Comparison of ENCODE assay signal across 19 cellular contexts in the genomic region with DNA sequence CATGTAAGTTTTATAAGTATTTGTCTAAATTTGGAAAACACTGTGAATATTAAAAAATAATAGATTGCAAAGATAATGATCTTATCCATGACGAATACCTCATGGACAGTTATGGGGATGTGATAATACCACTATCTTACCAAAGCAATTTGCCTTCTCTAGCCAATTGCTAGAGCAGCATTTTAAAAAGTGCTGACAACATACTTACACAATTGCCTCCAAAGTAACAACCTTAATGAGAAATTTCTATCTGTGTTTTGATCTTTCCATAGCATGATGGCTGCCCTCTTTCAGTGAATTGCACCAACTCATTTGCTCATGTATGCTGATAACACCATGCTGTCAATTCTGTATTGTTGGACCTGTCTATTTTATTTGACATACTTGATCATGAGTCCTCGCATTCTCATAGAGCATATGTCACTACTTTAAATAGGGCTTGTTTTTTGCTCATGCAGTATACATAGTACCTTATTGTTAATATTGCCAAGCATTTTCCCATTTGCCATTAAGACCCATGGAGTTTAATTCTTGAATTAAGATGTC.
DNase-seq lines count a peak whose midpoint lies in the region; ATAC-seq, FAIRE-seq and TF ChIP-seq lines count a peak whose summit lies in the region.
"Had no signal": no experiment of that assay in that cellular context is flagged by ENCODE, and none has a peak within 500 bp of the region (broad histone marks: within the 10 kb centered on the region; RNA-seq: fewer than 3 reads in every experiment).

No MANE protein-coding gene starts in this region.

- DNase-seq in A549 (ENCODE audit: low read depth in 1 of 2, low spot score in 1 of 2) (no peak), GM12892 (ENCODE audit: insufficient read length) (no peak), KG1 (lab: John Stamatoyannopoulos, UW) (no peak), heart right ventricle (no peak)
- DNase-seq: 8988T; AML-193; Caco-2; Calu3; CD4-positive, alpha-beta T cell; CD8-positive, alpha-beta T cell; DMS79 treated with DMSO at 0.1 percent for 48 hours; GF-D8 had no signal

- H3K9me2 ChIP-seq in neural cell (ENCODE audit: insufficient read depth, low read length) = no peaks in the 10 kb centered on the region

- TF ChIP-seq RAD21 in A549 (conservative IDR thresholded peaks at IDR 0.05 in 1 of 2, IDR thresholded peaks at IDR 0.05 in 1 of 2) = no peak
- TF ChIP-seq RAD21 in neural cell (conservative IDR thresholded peaks at IDR 0.05) = no peak

- H3K36me3 ChIP-seq in neural cell (ENCODE audit: insufficient read depth, low read length) = no peaks in the 10 kb centered on the region
- no peaks in the 10 kb centered on the region for H3K36me3 ChIP-seq in heart right ventricle
- H3K36me3 ChIP-seq: BLaER1 treated with 17β-estradiol and CSF1 and Interleukin-3, amounts not matched to agents 10 nM and 100 nM had no signal

- H3K9ac ChIP-seq in neural cell (ENCODE audit: low read length) = no peak overlapping the region
- H3K9ac ChIP-seq: BLaER1 treated with 17β-estradiol and CSF1 and Interleukin-3, amounts not matched to agents 10 nM and 100 nM had no signal

- 42% methylated on average over 2 of the region's 2 CpGs for WGBS in A549 (ENCODE audit: missing lambda C conversion rate)
- WGBS in heart right ventricle, 2 donors = 66 to 69% methylated on average over 2 of the region's 2 CpGs

- H3K79me2 ChIP-seq in neural cell (replicated peaks; ENCODE audit: insufficient read depth, low read length) = no peaks in the 10 kb centered on the region

- H2AFZ ChIP-seq in neural cell (ENCODE audit: low read depth, low read length) = no peak overlapping the region

- TF ChIP-seq POLR2A in A549 (IDR thresholded peaks at IDR 0.05; ENCODE audit: low read length) (no peak), GM12892 (IDR thresholded peaks at IDR 0.05; ENCODE audit: low read depth, low read length) (no peak)

- FAIRE-seq in A549 (lab: Jason Lieb, UNC) = no peak
- peak; percentile 24 for FAIRE-seq in GM12892 (lab: Jason Lieb, UNC)
- FAIRE-seq: A204.1, D721Med, GM12891, GM18507 had no signal

- H3K4me1 ChIP-seq in A549 (peaks cover 6% of the 10 kb centered on the region; the same call in 1 of the 3 replicates), heart right ventricle (no peaks in the 10 kb centered on the region)
- H3K4me1 ChIP-seq: BLaER1 treated with 17β-estradiol and CSF1 and Interleukin-3, amounts not matched to agents 10 nM and 100 nM had no signal

- intact Hi-C loops in heart right ventricle (cut with DNase I) = no loop called here

- CTCF ChIA-PET in A549 (lab: Yijun Ruan, JAX) = no interaction called here

- H3K27me3 ChIP-seq in neural cell (ENCODE audit: insufficient read depth, low read depth, low read length) = no peaks in the 10 kb centered on the region
- H3K27me3 ChIP-seq in heart right ventricle = no peaks in the 10 kb centered on the region
- H3K27me3 ChIP-seq: BLaER1 treated with 17β-estradiol and CSF1 and Interleukin-3, amounts not matched to agents 10 nM and 100 nM had no signal

- no peak overlapping the region for H3K27ac ChIP-seq in A549
- H3K27ac ChIP-seq in neural cell (ENCODE audit: low read length) = no peak overlapping the region
- no peak overlapping the region for H3K27ac ChIP-seq in heart right ventricle
- H3K27ac ChIP-seq: BLaER1 treated with 17β-estradiol and CSF1 and Interleukin-3, amounts not matched to agents 10 nM and 100 nM; C4-2B had no signal

- TF ChIP-seq CTCF in A549 (IDR thresholded peaks at IDR 0.05) (no peak), neural cell (IDR thresholded peaks at IDR 0.05; ENCODE audit: poor library complexity, severe bottlenecking) (no peak), heart right ventricle (IDR thresholded peaks at IDR 0.05) (no peak)

- no peak for TF ChIP-seq EP300 in A549 (IDR thresholded peaks at IDR 0.05)
- TF ChIP-seq EP300 in neural cell (conservative IDR thresholded peaks at IDR 0.05; ENCODE audit: poor library complexity, severe bottlenecking) = peak; percentile 67

- no peak for ATAC-seq in A549
- no peak for ATAC-seq in heart right ventricle
- ATAC-seq: CD8-positive, alpha-beta T cell had no signal

- H3K4me3 ChIP-seq in A549 = no peak overlapping the region
- H3K4me3 ChIP-seq in neural cell (ENCODE audit: low read length) = no peak overlapping the region
- H3K4me3 ChIP-seq in heart right ventricle = no peak overlapping the region
- H3K4me3 ChIP-seq: BLaER1 treated with 17β-estradiol and CSF1 and Interleukin-3, amounts not matched to agents 10 nM and 100 nM had no signal

- H3K4me2 ChIP-seq in A549 = no peak overlapping the region
- H3K4me2 ChIP-seq in neural cell (ENCODE audit: low read length) = no peak overlapping the region
- H3K4me2 ChIP-seq: BLaER1 treated with 17β-estradiol and CSF1 and Interleukin-3, amounts not matched to agents 10 nM and 100 nM had no signal

- POLR2A ChIA-PET in A549 (lab: Yijun Ruan, JAX) = no interaction called here

- H3F3A ChIP-seq in neural cell (ENCODE audit: insufficient read depth, low read length, poor library complexity, severe bottlenecking) = no peaks in the 10 kb centered on the region

- H3K9me3 ChIP-seq in A549 = no peaks in the 10 kb centered on the region
- H3K9me3 ChIP-seq in neural cell (ENCODE audit: low read length) = no peaks in the 10 kb centered on the region
- no peaks in the 10 kb centered on the region for H3K9me3 ChIP-seq in heart right ventricle
- H3K9me3 ChIP-seq: BLaER1 treated with 17β-estradiol and CSF1 and Interleukin-3, amounts not matched to agents 10 nM and 100 nM; Caco-2 had no signal

- H4K20me1 ChIP-seq in neural cell (ENCODE audit: insufficient read depth) = no peaks in the 10 kb centered on the region
- H4K20me1 ChIP-seq: BLaER1 treated with 17β-estradiol and CSF1 and Interleukin-3, amounts not matched to agents 10 nM and 100 nM had no signal

TF ChIP-seq in A549, 52 proteins besides CTCF, POLR2A, EP300 and RAD21:
- peak; percentile 46 for TF ChIP-seq MAFK (IDR thresholded peaks at IDR 0.05; ENCODE audit: partially characterized antibody)
- no peak for TF ChIP-seq RNF2 (IDR thresholded peaks at IDR 0.05; ENCODE audit: borderline replicate concordance, low read depth)

TF ChIP-seq in neural cell, 6 proteins besides CTCF, POLR2A, EP300 and RAD21:
- TF ChIP-seq MXI1 (conservative IDR thresholded peaks at IDR 0.05; ENCODE audit: poor library complexity, severe bottlenecking) (no peak), SMC3 (conservative IDR thresholded peaks at IDR 0.05; ENCODE audit: poor library complexity) (no peak), POLR2AphosphoS5 (IDR thresholded peaks at IDR 0.05) (peak; percentile 57), TAF1 (IDR thresholded peaks at IDR 0.05; ENCODE audit: low read depth) (no peak), REST (IDR thresholded peaks at IDR 0.05; ENCODE audit: borderline replicate concordance) (no peak), EZH2 (IDR thresholded peaks at IDR 0.05; ENCODE audit: borderline replicate concordance, insufficient read depth, low read length, poor library complexity, severe bottlenecking) (no peak)
